Comparison of ENCODE assay signal across 1 cellular context in genomic region chr6:136230219-136230980, GRCh38.
TF ChIP-seq lines count a peak whose summit lies in the region.

No MANE protein-coding gene starts in this region.

TF ChIP-seq in K562, 482 proteins besides CTCF, POLR2A, EP300 and RAD21 (continued from another document):
- TF ChIP-seq RBBP5 (IDR thresholded peaks at IDR 0.05; ENCODE audit: borderline replicate concordance, insufficient read depth, low read length, poor library complexity, severe bottlenecking) = no peak
- TF ChIP-seq, protein P1, sequence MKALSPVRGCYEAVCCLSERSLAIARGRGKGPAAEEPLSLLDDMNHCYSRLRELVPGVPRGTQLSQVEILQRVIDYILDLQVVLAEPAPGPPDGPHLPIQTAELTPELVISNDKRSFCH (CRISPR knock-in tag; IDR thresholded peaks at IDR 0.05) = no peak
- TF ChIP-seq, protein P1 (tag; IDR thresholded peaks at IDR 0.05) = no peak
- no peak for TF ChIP-seq TRIM28 (IDR thresholded peaks at IDR 0.05)
- no peak for TF ChIP-seq ZNF197 (CRISPR knock-in tag; IDR thresholded peaks at IDR 0.05; ENCODE audit: low read depth)
TF ChIP-seq in K562: peak in this region for 21.
